Comparison of ENCODE assay signal across 10 cellular contexts in genomic region chrX:71158603-71159002, GRCh38. TPM values are rescaled to one million over a fixed set of nuclear protein-coding genes. Genes with fewer than 3 reads are reported as not detected.
"Had no signal": no experiment of that assay in that cellular context is flagged by ENCODE, and none has a peak within 500 bp of the region (broad histone marks: within the 10 kb centered on the region; RNA-seq: fewer than 3 reads in every experiment).

No MANE protein-coding gene starts in this region.

- H3K4me1 ChIP-seq: HAP-1 had no signal

- H3K27ac ChIP-seq: GM23248 had no signal

- FAIRE-seq: HTR-8/SVneo, K562 had no signal

- DNase-seq: GM23248, GOT3, H7, IMR-90 had no signal

- H3K9me3 ChIP-seq: HAP-1 had no signal

- H3K4me3 ChIP-seq: GM23248, HAP-1, K562 had no signal

- H3K36me3 ChIP-seq: HAP-1 had no signal

- ATAC-seq: HCT116, K562 had no signal

RNA-seq across cellular contexts. Expression of gene IL2RG, which starts 47.2 kb away (rescaled TPM):
- total RNA-seq: GM23248, H4, H7, HT-29, IMR-90 had no signal
- polyA plus RNA-seq: IMR-90 had no signal

RNA-seq across cellular contexts. Expression of gene CXorf65, which starts 52.1 kb away (rescaled TPM):
- total RNA-seq: GM23248, H4, HT-29, IMR-90 had no signal
- polyA plus RNA-seq: GM23248, IMR-90 had no signal
